Comparison of ENCODE assay signal across 9 cellular contexts in the genomic region with DNA sequence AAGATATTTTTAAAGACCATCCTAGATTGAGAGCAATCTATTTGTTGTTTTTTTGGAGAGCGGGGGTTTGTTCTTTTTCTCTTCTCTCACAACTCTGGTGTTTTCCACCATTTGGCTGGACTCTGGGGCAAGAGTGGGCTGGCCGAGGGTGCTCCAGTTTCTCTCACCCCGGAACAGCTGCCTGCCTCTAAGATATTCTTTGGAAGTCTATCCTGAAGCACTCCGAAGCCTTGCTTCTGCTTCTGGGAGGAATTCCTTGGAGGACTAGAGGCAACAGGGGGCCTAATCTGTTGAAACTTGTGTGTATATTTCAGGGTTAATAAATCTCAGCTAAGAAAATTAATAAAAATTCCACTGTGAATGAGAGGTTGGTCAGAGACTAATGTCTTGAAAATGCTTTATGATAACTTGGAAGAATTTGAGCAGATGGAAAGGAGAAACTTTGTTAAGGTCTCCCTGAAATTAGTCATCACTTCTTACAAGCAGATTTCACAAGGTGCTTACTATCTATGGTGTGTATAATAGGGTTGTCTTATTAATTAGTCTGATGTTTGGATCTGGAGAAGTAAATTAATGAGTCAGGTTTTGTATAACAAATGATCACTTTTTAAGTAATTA. TPM values are rescaled to one million over a fixed set of nuclear protein-coding genes. Genes with fewer than 3 reads are reported as not detected.
DNase-seq lines count a peak whose midpoint lies in the region; ATAC-seq and TF ChIP-seq lines count a peak whose summit lies in the region.
"Had no signal": no experiment of that assay in that cellular context is flagged by ENCODE, and none has a peak within 500 bp of the region (broad histone marks: within the 10 kb centered on the region; RNA-seq: fewer than 3 reads in every experiment).

No MANE protein-coding gene starts in this region.

- no peaks in the 10 kb centered on the region for H3K27me3 ChIP-seq in RWPE2 (ENCODE audit: insufficient read depth, poor library complexity, severe bottlenecking)
- H3K27me3 ChIP-seq in prostate gland (replicated peaks; ENCODE audit: insufficient read depth) = no peaks in the 10 kb centered on the region

- peaks cover 40% of the 10 kb centered on the region for H3K4me1 ChIP-seq in RWPE2 (ENCODE audit: insufficient read depth, poor library complexity, severe bottlenecking)
- no peaks in the 10 kb centered on the region for H3K4me1 ChIP-seq in prostate gland (replicated peaks)

- TF ChIP-seq POLR2A in prostate gland (IDR thresholded peaks at IDR 0.05) = no peak

- H3K36me3 Mint-ChIP-seq in T-helper 1 cell treated with Interleukin-12 subunit alpha and Interleukin-12 subunit beta and Interleukin-4 antibody, amounts not matched to agents 30 μg/mL and 1 μg/mL, for 36 hours (ENCODE audit: low read depth) = peaks cover 2% of the 10 kb centered on the region
- H3K36me3 Mint-ChIP-seq in stimulated activated effector memory CD8-positive, alpha-beta T cell treated with anti-CD3 and anti-CD28 coated beads, Interleukin-12 subunit alpha, Interleukin-12 subunit beta, amount 100 ng/mL, for 72 hours = peaks cover 14% of the 10 kb centered on the region

- no peak for ATAC-seq in RWPE2 (ENCODE audit: low read depth)
- ATAC-seq in stimulated activated effector memory CD8-positive, alpha-beta T cell treated with anti-CD3 and anti-CD28 coated beads, Interleukin-12 subunit alpha, Interleukin-12 subunit beta, amount 100 ng/mL, for 72 hours = no peak
- ATAC-seq in HG03159 (IDR thresholded peaks at IDR 0.05; ENCODE audit: unreplicated experiment) = no peak

- H3K27ac ChIP-seq in RWPE2 (ENCODE audit: poor library complexity, severe bottlenecking) (peak overlapping the region; percentile 88), prostate gland (no peak overlapping the region)

- no peak for TF ChIP-seq CTCF in RWPE2 (IDR thresholded peaks at IDR 0.05; ENCODE audit: poor library complexity, severe bottlenecking)
- TF ChIP-seq CTCF in fibroblast of the aortic adventitia (IDR thresholded peaks at IDR 0.05; ENCODE audit: insufficient read depth, low read length) = no peak
- no peak for TF ChIP-seq CTCF in prostate gland (IDR thresholded peaks at IDR 0.05)

- peaks cover 54% of the 10 kb centered on the region for H3K4me1 Mint-ChIP-seq in T-helper 1 cell treated with Interleukin-12 subunit alpha and Interleukin-12 subunit beta and Interleukin-4 antibody, amounts not matched to agents 30 μg/mL and 1 μg/mL, for 36 hours (ENCODE audit: low read depth)
- H3K4me1 Mint-ChIP-seq in stimulated activated effector memory CD8-positive, alpha-beta T cell treated with anti-CD3 and anti-CD28 coated beads, Interleukin-12 subunit alpha, Interleukin-12 subunit beta, amount 100 ng/mL, for 72 hours = peaks cover 71% of the 10 kb centered on the region

- H3K9me3 Mint-ChIP-seq in T-helper 1 cell treated with Interleukin-12 subunit alpha and Interleukin-12 subunit beta and Interleukin-4 antibody, amounts not matched to agents 30 μg/mL and 1 μg/mL, for 36 hours = no peaks in the 10 kb centered on the region
- no peaks in the 10 kb centered on the region for H3K9me3 Mint-ChIP-seq in stimulated activated effector memory CD8-positive, alpha-beta T cell treated with anti-CD3 and anti-CD28 coated beads, Interleukin-12 subunit alpha, Interleukin-12 subunit beta, amount 100 ng/mL, for 72 hours

- intact Hi-C loops in prostate gland (cut with DNase I) = loop anchor here (5.0 to 10.0 kb wide), 2 partner anchors 161 to 719 kb away; no protein-coding TSS in a partner anchor

- no peak for DNase-seq in T-helper 1 cell
- no peak for DNase-seq in RWPE2 (ENCODE audit: low spot score)
- peak; percentile 55 for DNase-seq in fibroblast of the aortic adventitia (ENCODE audit: low read depth)
- no peak for DNase-seq in stimulated activated effector memory CD8-positive, alpha-beta T cell treated with anti-CD3 and anti-CD28 coated beads, Interleukin-12 subunit alpha, Interleukin-12 subunit beta, amount 100 ng/mL, for 72 hours (ENCODE audit: low spot score in 2 of 2)
- DNase-seq in prostate gland (ENCODE audit: low spot score) = no peak
- no peak for DNase-seq in mesenteric fat pad (ENCODE audit: low spot score)
- DNase-seq: NCI-H2029 had no signal

- H3K27me3 Mint-ChIP-seq in T-helper 1 cell treated with Interleukin-12 subunit alpha and Interleukin-12 subunit beta and Interleukin-4 antibody, amounts not matched to agents 30 μg/mL and 1 μg/mL, for 36 hours (ENCODE audit: low read depth) = no peaks in the 10 kb centered on the region

- H3K4me3 Mint-ChIP-seq in T-helper 1 cell treated with Interleukin-12 subunit alpha and Interleukin-12 subunit beta and Interleukin-4 antibody, amounts not matched to agents 30 μg/mL and 1 μg/mL, for 36 hours = no peak overlapping the region
- H3K4me3 Mint-ChIP-seq in stimulated activated effector memory CD8-positive, alpha-beta T cell treated with anti-CD3 and anti-CD28 coated beads, Interleukin-12 subunit alpha, Interleukin-12 subunit beta, amount 100 ng/mL, for 72 hours = peak overlapping the region; percentile 83

- 90% methylated on average over 4 of the region's 4 CpGs for WGBS in prostate gland

- H3K4me3 ChIP-seq in RWPE2 (ENCODE audit: severe bottlenecking) (no peak overlapping the region), fibroblast of the aortic adventitia (ENCODE audit: low read depth, low read length) (no peak overlapping the region), prostate gland (no peak overlapping the region)

- H3K9me3 ChIP-seq in RWPE2 (ENCODE audit: severe bottlenecking) (no peaks in the 10 kb centered on the region), prostate gland (no peaks in the 10 kb centered on the region)

- H3K36me3 ChIP-seq in RWPE2 (ENCODE audit: low read depth) (peaks cover 4% of the 10 kb centered on the region), prostate gland (no peaks in the 10 kb centered on the region)

- peak overlapping the region; percentile 4 for H3K27ac Mint-ChIP-seq in T-helper 1 cell treated with Interleukin-12 subunit alpha and Interleukin-12 subunit beta and Interleukin-4 antibody, amounts not matched to agents 30 μg/mL and 1 μg/mL, for 36 hours
- no peak overlapping the region for H3K27ac Mint-ChIP-seq in stimulated activated effector memory CD8-positive, alpha-beta T cell treated with anti-CD3 and anti-CD28 coated beads, Interleukin-12 subunit alpha, Interleukin-12 subunit beta, amount 100 ng/mL, for 72 hours

RNA-seq across cellular contexts. Expression of a gene that starts 3.9 kb away (rescaled TPM):
- total RNA-seq in fibroblast of the aortic adventitia (ENCODE audit: low replicate concordance) = 62.3 and 63.9 TPM in 2 replicates
- 10 to 100 TPM; 29.6 to 36.2 TPM for total RNA-seq in prostate gland
- total RNA-seq in mesenteric fat pad = 32.8 TPM
